Comparison of ENCODE assay signal across 18 cellular contexts in genomic region chr17:32671891-32672290, GRCh38.
DNase-seq lines count a peak whose midpoint lies in the region; ATAC-seq and TF ChIP-seq lines count a peak whose summit lies in the region.
"Had no signal": no experiment of that assay in that cellular context is flagged by ENCODE, and none has a peak within 500 bp of the region (broad histone marks: within the 10 kb centered on the region; RNA-seq: fewer than 3 reads in every experiment).

No MANE protein-coding gene starts in this region.

- H3K79me2 ChIP-seq in MM.1S (ENCODE audit: low read length), result no peaks in the 10 kb centered on the region
- H3K79me2 ChIP-seq: hepatocyte had no signal

- peaks cover 13% of the 10 kb centered on the region for H3K4me1 ChIP-seq in MM.1S (ENCODE audit: low read length)
- H3K4me1 ChIP-seq: Caco-2 had no signal

- no peak overlapping the region for H3K4me2 ChIP-seq in MM.1S (ENCODE audit: low read depth, low read length)
- H3K4me2 ChIP-seq: hepatocyte had no signal

- H3K9ac ChIP-seq in MM.1S (ENCODE audit: low read length), result no peak overlapping the region

- H3K9me2 ChIP-seq in MM.1S (replicated peaks; ENCODE audit: insufficient read depth, low read length), result no peaks in the 10 kb centered on the region

- no peak overlapping the region for H3K27ac ChIP-seq in MM.1S (ENCODE audit: low read length)
- H3K27ac ChIP-seq: epithelial cell of prostate, hepatocyte, suprapubic skin had no signal

- H3K4me3 ChIP-seq in fibroblast of mammary gland (ENCODE audit: control insufficient read depth, low read depth, low read length) (no peak overlapping the region), MM.1S (ENCODE audit: low read length) (no peak overlapping the region)
- H3K4me3 ChIP-seq: hepatocyte, suprapubic skin had no signal

- ATAC-seq in GM21786 (IDR thresholded peaks at IDR 0.05; ENCODE audit: unreplicated experiment), result no peak
- ATAC-seq in HG02798 (IDR thresholded peaks at IDR 0.05; ENCODE audit: poor library complexity, unreplicated experiment), result no peak
- ATAC-seq: activated CD4-positive, alpha-beta T cell treated with anti-CD3 and anti-CD28 coated beads for 36 hours had no signal

- 0 out of 2 replicates have a peak, but pooled peaks cover 7% of the 10 kb centered on the region for H3F3A ChIP-seq in MM.1S (ENCODE audit: insufficient read depth, low read length)

- no peaks in the 10 kb centered on the region for H4K20me1 ChIP-seq in MM.1S (ENCODE audit: insufficient read depth, low read length)

- H3K36me3 ChIP-seq in MM.1S (replicated peaks; ENCODE audit: insufficient read depth, low read length), result no peaks in the 10 kb centered on the region

- TF ChIP-seq CTCF in fibroblast of mammary gland (conservative IDR thresholded peaks at IDR 0.05; ENCODE audit: control insufficient read depth, insufficient read depth, low read depth, low read length), result no peak
- no peak for TF ChIP-seq CTCF in MM.1S (IDR thresholded peaks at IDR 0.05; ENCODE audit: low read length)

- no peak overlapping the region for H2AFZ ChIP-seq in MM.1S (ENCODE audit: low read length)
- H2AFZ ChIP-seq: hepatocyte had no signal

- in situ Hi-C loops in G401 (cut with HindIII; ENCODE audit: low sequenced_read_pairs), result loop anchor here (25.0 kb wide), 1 partner anchor 90 kb away; no protein-coding TSS in a partner anchor

- H3K27me3 ChIP-seq in MM.1S (replicated peaks; ENCODE audit: insufficient read depth, low read length), result no peaks in the 10 kb centered on the region
- H3K27me3 ChIP-seq: hepatocyte, suprapubic skin had no signal

- DNase-seq in G401 (ENCODE audit: low spot score), result peak; percentile 18
- peak; percentile 2 for DNase-seq in RPMI7951 (ENCODE audit: low read depth)
- DNase-seq in fibroblast of mammary gland (ENCODE audit: low read depth), result peak; percentile 28
- peak; percentile 88 for DNase-seq in posterior vena cava (ENCODE audit: low spot score)
- no peak for DNase-seq in NCI-H2029 treated with DMSO at 0.1 percent for 48 hours (lab: John Stamatoyannopoulos, UW)
- DNase-seq in MM.1S, result no peak
- DNase-seq: activated CD4-positive, alpha-beta T cell treated with anti-CD3 and anti-CD28 coated beads for 36 hours; activated naive CD8-positive, alpha-beta T cell treated with anti-CD3 and anti-CD28 coated beads, Interleukin-2, amount 10 ng/mL, durations not matched to agents 7 days and 5 days; Caco-2; central memory CD4-positive, alpha-beta T cell; kidney glomerular epithelial cell; NCI-H1930; posterior cingulate gyrus had no signal

- no peaks in the 10 kb centered on the region for H3K9me3 ChIP-seq in MM.1S (replicated peaks; ENCODE audit: insufficient read depth, low read length)
- H3K9me3 ChIP-seq: Caco-2, suprapubic skin had no signal

- intact Hi-C loops in posterior vena cava (cut with DNase I), result no loop called here

Comparison
In these comparisons a context has a peak if more than half of its experiments do, and no peak if none do; other contexts are left out.
1. DNase-seq: peak in G401 (single experiment), RPMI7951 (single experiment), fibroblast of mammary gland (single experiment) and posterior vena cava (single experiment); none in NCI-H2029 treated with DMSO at 0.1 percent for 48 hours (single experiment) and MM.1S (single experiment).